In the genomic region with DNA sequence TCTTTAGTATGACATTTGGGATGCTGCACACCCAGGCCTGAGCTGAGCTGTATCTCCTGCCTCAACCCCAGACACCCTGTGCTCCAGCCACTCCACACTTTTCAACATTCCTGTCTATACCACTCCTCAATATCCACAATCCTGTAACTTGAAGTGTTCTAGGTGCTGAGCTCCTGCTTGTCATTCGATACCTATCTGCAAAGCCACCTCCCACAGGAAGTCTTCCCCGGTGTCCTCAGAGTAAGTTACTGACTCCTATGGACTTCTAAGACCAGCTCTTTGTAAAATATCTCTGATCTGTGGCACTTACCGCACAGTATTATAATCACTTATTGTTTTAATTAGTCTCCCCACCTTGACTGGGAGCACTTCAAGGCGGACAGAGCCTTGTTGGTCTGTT, we compare ENCODE assay signal across 1 cellular context.
TF ChIP-seq lines count a peak whose summit lies in the region.

No MANE protein-coding gene starts in this region.

TF ChIP-seq in H1, 55 proteins besides CTCF, POLR2A, EP300 and RAD21:
- TF ChIP-seq ASH2L (IDR thresholded peaks at IDR 0.05; ENCODE audit: low read length) (no peak), SIRT6 (IDR thresholded peaks at IDR 0.05; ENCODE audit: low read length) (no peak)
